In genomic region chr15:89150286-89150685, GRCh38 we compare ENCODE assay signal across 1 cellular context.
TF ChIP-seq lines count a peak whose summit lies in the region.

No MANE protein-coding gene starts in this region.

TF ChIP-seq in IMR-90, 13 proteins besides CTCF, POLR2A, EP300 and RAD21:
- TF ChIP-seq MAFK (IDR thresholded peaks at IDR 0.05; ENCODE audit: low read depth, low read length) (no peak), ELK1 (IDR thresholded peaks at IDR 0.05; ENCODE audit: borderline replicate concordance, low read depth, low read length) (no peak), RCOR1 (IDR thresholded peaks at IDR 0.05; ENCODE audit: insufficient replicate concordance, low read length) (no peak), BHLHE40 (IDR thresholded peaks at IDR 0.05; ENCODE audit: low read depth, low read length) (no peak), CEBPB (IDR thresholded peaks at IDR 0.05; ENCODE audit: low read depth, low read length) (no peak), MXI1 (IDR thresholded peaks at IDR 0.05; ENCODE audit: borderline replicate concordance, low read depth, low read length) (no peak), SMC3 (IDR thresholded peaks at IDR 0.05; ENCODE audit: low read depth, low read length) (no peak), MAZ (IDR thresholded peaks at IDR 0.05; ENCODE audit: borderline replicate concordance, low read depth, low read length) (no peak), FOS (IDR thresholded peaks at IDR 0.05; ENCODE audit: low read depth, low read length) (no peak)
- TF ChIP-seq, protein P1, sequence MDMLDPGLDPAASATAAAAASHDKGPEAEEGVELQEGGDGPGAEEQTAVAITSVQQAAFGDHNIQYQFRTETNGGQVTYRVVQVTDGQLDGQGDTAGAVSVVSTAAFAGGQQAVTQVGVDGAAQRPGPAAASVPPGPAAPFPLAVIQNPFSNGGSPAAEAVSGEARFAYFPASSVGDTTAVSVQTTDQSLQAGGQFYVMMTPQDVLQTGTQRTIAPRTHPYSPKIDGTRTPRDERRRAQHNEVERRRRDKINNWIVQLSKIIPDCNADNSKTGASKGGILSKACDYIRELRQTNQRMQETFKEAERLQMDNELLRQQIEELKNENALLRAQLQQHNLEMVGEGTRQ (IDR thresholded peaks at IDR 0.05; ENCODE audit: low read depth, low read length), result no peak
